16 cellular contexts compared by ENCODE assay signal in genomic region chr20:47509104-47509661, GRCh38. TPM values are rescaled to one million over a fixed set of nuclear protein-coding genes. Genes with fewer than 3 reads are reported as not detected.
DNase-seq lines count a peak whose midpoint lies in the region; ATAC-seq and TF ChIP-seq lines count a peak whose summit lies in the region.
"Had no signal": no experiment of that assay in that cellular context is flagged by ENCODE, and none has a peak within 500 bp of the region (broad histone marks: within the 10 kb centered on the region; RNA-seq: fewer than 3 reads in every experiment).

No MANE protein-coding gene starts in this region.

- H3K4me3 Mint-ChIP-seq in CD4-positive, alpha-beta T cell, result peak overlapping the region; percentile 62
- H3K4me3 Mint-ChIP-seq in WTC11 (no peak overlapping the region), naive B cell (peak overlapping the region in 7 of 8 donors; percentile 9 to 65 (median 49))
- H3K4me3 Mint-ChIP-seq: dendritic cell treated with granulocyte-macrophage colony-stimulating factor and Interleukin-4, amounts not matched to agents 40 ng/mL and 50 ng/mL, for 4 days had no signal

- H3K27ac ChIP-seq in CD4-positive, alpha-beta T cell (ENCODE audit: low read depth, low read length), result no peak overlapping the region
- H3K27ac ChIP-seq in effector memory CD4-positive, alpha-beta T cell (ENCODE audit: insufficient read depth, low read length, poor library complexity, severe bottlenecking), result no peak overlapping the region
- H3K27ac ChIP-seq: BLaER1, body of pancreas, esophagus muscularis mucosa, lower lobe of right lung, right atrium auricular region had no signal

- H3K4me1 ChIP-seq in effector memory CD4-positive, alpha-beta T cell (ENCODE audit: control insufficient read depth, insufficient read depth, low read length, poor library complexity, severe bottlenecking), result peaks cover 18% of the 10 kb centered on the region

- no peaks in the 10 kb centered on the region for H3K9me3 Mint-ChIP-seq in CD4-positive, alpha-beta T cell
- H3K9me3 Mint-ChIP-seq in WTC11, result no peaks in the 10 kb centered on the region
- no peaks in the 10 kb centered on the region for H3K9me3 Mint-ChIP-seq in naive B cell
- H3K9me3 Mint-ChIP-seq: dendritic cell treated with granulocyte-macrophage colony-stimulating factor and Interleukin-4, amounts not matched to agents 40 ng/mL and 50 ng/mL, for 4 days had no signal

- H3K36me3 ChIP-seq in effector memory CD4-positive, alpha-beta T cell (ENCODE audit: control insufficient read depth, insufficient read depth, low read length), result no peaks in the 10 kb centered on the region
- H3K36me3 ChIP-seq: esophagus muscularis mucosa, lower lobe of right lung, right atrium auricular region had no signal

- ATAC-seq in CD4-positive, alpha-beta T cell (ENCODE audit: poor library complexity), result no peak
- ATAC-seq in WTC11 (no peak), naive B cell (ENCODE audit: low read depth in 2 of 2) (no peak), HG03039 (IDR thresholded peaks at IDR 0.05; ENCODE audit: unreplicated experiment) (no peak), GM18909 (IDR thresholded peaks at IDR 0.05; ENCODE audit: poor library complexity, unreplicated experiment) (no peak)
- ATAC-seq: body of pancreas, lower lobe of right lung had no signal

- H3K4me3 ChIP-seq in GM08714 (ENCODE audit: low read length), result peak overlapping the region; percentile 2; the same call in 1 of the 2 replicates
- H3K4me3 ChIP-seq in effector memory CD4-positive, alpha-beta T cell (ENCODE audit: insufficient read depth, low read depth, low read length, poor library complexity, severe bottlenecking), result no peak overlapping the region
- H3K4me3 ChIP-seq: BLaER1, body of pancreas, esophagus muscularis mucosa, lower lobe of right lung, right atrium auricular region had no signal

- H3K27ac Mint-ChIP-seq in CD4-positive, alpha-beta T cell, result peak overlapping the region; percentile 79
- H3K27ac Mint-ChIP-seq in WTC11, result peak overlapping the region; percentile 79; the same call in 1 of the 2 replicates
- peak overlapping the region; percentile 69 to 90 (median 82) for H3K27ac Mint-ChIP-seq in naive B cell
- H3K27ac Mint-ChIP-seq: dendritic cell treated with granulocyte-macrophage colony-stimulating factor and Interleukin-4, amounts not matched to agents 40 ng/mL and 50 ng/mL, for 4 days had no signal

- CTCF ChIA-PET in CD4-positive, alpha-beta T cell (lab: Charles Lee), result interaction anchor here (0.7 kb wide), 1 partner anchor 22 kb away, joined by 3 read pairs; no protein-coding TSS in a partner anchor
- CTCF ChIA-PET in WTC11 (lab: Charles Lee), result no interaction called here

- no peaks in the 10 kb centered on the region for H3K9me3 ChIP-seq in CD4-positive, alpha-beta T cell (ENCODE audit: control insufficient read depth, low read length)
- H3K9me3 ChIP-seq in effector memory CD4-positive, alpha-beta T cell (ENCODE audit: control insufficient read depth, low read length), result no peaks in the 10 kb centered on the region
- H3K9me3 ChIP-seq: BLaER1, body of pancreas, esophagus muscularis mucosa, lower lobe of right lung, right atrium auricular region had no signal

- H3K27me3 Mint-ChIP-seq in CD4-positive, alpha-beta T cell, result no peaks in the 10 kb centered on the region
- H3K27me3 Mint-ChIP-seq in WTC11 (ENCODE audit: low read depth) (no peaks in the 10 kb centered on the region), naive B cell (no peaks in the 10 kb centered on the region)
- H3K27me3 Mint-ChIP-seq: dendritic cell treated with granulocyte-macrophage colony-stimulating factor and Interleukin-4, amounts not matched to agents 40 ng/mL and 50 ng/mL, for 4 days had no signal

- no peak for TF ChIP-seq CTCF in CD4-positive, alpha-beta T cell (IDR thresholded peaks at IDR 0.05)
- no peak for TF ChIP-seq CTCF in WTC11 (IDR thresholded peaks at IDR 0.05)

- H3K36me3 Mint-ChIP-seq in CD4-positive, alpha-beta T cell (ENCODE audit: low read depth), result peaks cover 25% of the 10 kb centered on the region
- H3K36me3 Mint-ChIP-seq in WTC11, result peaks cover 7% of the 10 kb centered on the region; the same call in 1 of the 2 replicates
- H3K36me3 Mint-ChIP-seq in naive B cell, result peaks cover 0 to 8% of the 10 kb centered on the region in 2 donors

- no peaks in the 10 kb centered on the region for H3K27me3 ChIP-seq in CD4-positive, alpha-beta T cell (ENCODE audit: control insufficient read depth, insufficient read depth, low read length)
- H3K27me3 ChIP-seq in effector memory CD4-positive, alpha-beta T cell (replicated peaks; ENCODE audit: control insufficient read depth, insufficient read depth, low read length, poor library complexity, severe bottlenecking), result no peaks in the 10 kb centered on the region
- H3K27me3 ChIP-seq: BLaER1, body of pancreas, esophagus muscularis mucosa, right atrium auricular region had no signal

- H3K4me1 Mint-ChIP-seq in CD4-positive, alpha-beta T cell (ENCODE audit: low read depth), result peaks cover 76% of the 10 kb centered on the region
- H3K4me1 Mint-ChIP-seq in WTC11, result peaks cover 48% of the 10 kb centered on the region
- peaks cover 50 to 93% (median 65%) of the 10 kb centered on the region in 3 donors for H3K4me1 Mint-ChIP-seq in naive B cell

- intact Hi-C loops in CD4-positive, alpha-beta T cell (cut with DNase I, micrococcal nuclease), result loop anchor here in 1 of 2 experiments (10.0 kb wide), 1 partner anchor 46 kb away; no protein-coding TSS in a partner anchor

- POLR2A ChIA-PET in CD4-positive, alpha-beta T cell (lab: Charles Lee), result interaction anchor here (0.7 kb wide), 1 partner anchor 260 kb away, joined by 3 read pairs; no protein-coding TSS in a partner anchor
- POLR2A ChIA-PET in WTC11 (lab: Charles Lee), result interaction anchor here (0.6 kb wide), 1 partner anchor 22 kb away, joined by 3 read pairs; no protein-coding TSS in a partner anchor

- no peak for DNase-seq in CD4-positive, alpha-beta T cell
- no peak for DNase-seq in WTC11 (ENCODE audit: low spot score)
- DNase-seq in naive B cell, result no peak
- DNase-seq in D341Med (ENCODE audit: low spot score), result no peak
- no peak for DNase-seq in effector memory CD4-positive, alpha-beta T cell
- DNase-seq: body of pancreas, lower lobe of right lung, NCI-H2081 treated with DMSO at 0.1 percent for 48 hours, NCI-H526 treated with DMSO at 0.1 percent for 48 hours had no signal

TF ChIP-seq in WTC11, 78 proteins besides CTCF, POLR2A, EP300 and RAD21:
- TF ChIP-seq ZNF512 (CRISPR knock-in tag; IDR thresholded peaks at IDR 0.05; ENCODE audit: borderline replicate concordance) (no peak), ZNF396 (CRISPR knock-in tag; IDR thresholded peaks at IDR 0.05; ENCODE audit: borderline replicate concordance) (no peak), NFE2L1 (CRISPR knock-in tag; IDR thresholded peaks at IDR 0.05) (no peak), AFF4 (CRISPR knock-in tag; IDR thresholded peaks at IDR 0.05; ENCODE audit: borderline replicate concordance) (no peak), CBFB (CRISPR knock-in tag; IDR thresholded peaks at IDR 0.05; ENCODE audit: low read depth) (no peak), MXD4 (CRISPR knock-in tag; IDR thresholded peaks at IDR 0.05; ENCODE audit: borderline replicate concordance) (no peak)

RNA-seq across cellular contexts. Expression of gene NCOA3, which starts 7.5 kb away (rescaled TPM):
- 10 to 100 TPM; 59.9 to 65.4 TPM for total RNA-seq in CD4-positive, alpha-beta T cell
- 20.2 to 25.2 TPM (median 21.5 TPM) in 3 replicates for total RNA-seq in WTC11 (2021)
- 10 to 100 TPM; 22.7 to 70.9 (median 54.1) TPM for polyA plus RNA-seq in naive B cell (ENCODE audit: low read depth in 6 of 6)
